Comparison of ENCODE assay signal across 10 cellular contexts in the genomic region with DNA sequence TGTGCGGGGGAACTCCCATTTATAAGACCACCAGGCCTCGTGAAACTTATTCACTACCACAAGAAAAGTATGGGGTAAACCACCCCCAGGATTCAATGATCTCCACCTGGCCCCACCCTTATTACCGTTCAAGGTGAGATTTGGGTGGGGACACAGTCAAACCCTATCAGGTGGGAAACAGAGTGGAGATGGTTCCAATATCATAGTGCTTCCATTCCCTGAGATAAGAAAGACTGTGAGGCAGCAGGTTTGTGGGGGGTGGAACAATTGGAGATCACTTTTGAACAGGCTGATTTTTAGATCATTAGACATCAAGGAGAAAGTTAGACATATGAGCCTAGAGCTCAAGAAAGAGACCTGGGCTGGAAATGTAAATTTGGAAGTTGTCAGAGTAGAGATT. TPM values are rescaled to one million over a fixed set of nuclear protein-coding genes. Genes with fewer than 3 reads are reported as not detected.
"Had no signal": no experiment of that assay in that cellular context is flagged by ENCODE, and none has a peak within 500 bp of the region (broad histone marks: within the 10 kb centered on the region; RNA-seq: fewer than 3 reads in every experiment).

No MANE protein-coding gene starts in this region.

- H3K9ac ChIP-seq: GM23248 had no signal

- H3K9me3 ChIP-seq: HAP-1 had no signal

- H3K27ac Mint-ChIP-seq: HFFc6, IgD-negative memory B cell had no signal

- FAIRE-seq: HepG2 had no signal

- H3K4me3 ChIP-seq: GM23248, HAP-1 had no signal

- H3K36me3 Mint-ChIP-seq: IgD-negative memory B cell had no signal

- H3K9me3 Mint-ChIP-seq: HFFc6, IgD-negative memory B cell had no signal

- H3K36me3 ChIP-seq: HAP-1 had no signal

- H2AFZ ChIP-seq: GM23248 had no signal

- H3K27ac ChIP-seq: GM23248 had no signal

- H3K27me3 Mint-ChIP-seq: IgD-negative memory B cell had no signal

- H3K4me3 Mint-ChIP-seq: HFFc6, IgD-negative memory B cell had no signal

- ATAC-seq: HCT116, HepG2 had no signal

- DNase-seq: GM23248, GOT3, H7, HFFc6 had no signal

RNA-seq across cellular contexts. Expression of gene GKN2, which starts 39.3 kb away (rescaled TPM):
- total RNA-seq: GM23248, H4, H7, HepG2, HFFc6, HT1080 had no signal
- polyA plus RNA-seq: GM23248, HepG2, IgD-negative memory B cell had no signal

RNA-seq across cellular contexts. Expression of gene BMP10, which starts 42.2 kb away (rescaled TPM):
- total RNA-seq: GM23248, H4, H7, HepG2, HFFc6, HT1080 had no signal
- polyA plus RNA-seq: GM23248, HepG2, IgD-negative memory B cell had no signal
